1 cellular context compared by ENCODE assay signal in genomic region chr2:198044777-198045176, GRCh38.
TF ChIP-seq lines count a peak whose summit lies in the region.

No MANE protein-coding gene starts in this region.

TF ChIP-seq in GM23338, 12 proteins besides CTCF, POLR2A, EP300 and RAD21:
- no peak for TF ChIP-seq CREB1 (CRISPR knock-in tag; IDR thresholded peaks at IDR 0.05; ENCODE audit: low read depth)
- no peak for TF ChIP-seq EZH2phosphoT487 (IDR thresholded peaks at IDR 0.05; ENCODE audit: unreplicated experiment)
- TF ChIP-seq POLR2AphosphoS5 (IDR thresholded peaks at IDR 0.05; ENCODE audit: low read depth), result no peak
- TF ChIP-seq ZNF462 (CRISPR knock-in tag; IDR thresholded peaks at IDR 0.05), result no peak
- no peak for TF ChIP-seq ETS1 (IDR thresholded peaks at IDR 0.05)
- no peak for TF ChIP-seq NANOG (IDR thresholded peaks at IDR 0.05; ENCODE audit: borderline replicate concordance)
- TF ChIP-seq STAT1 (IDR thresholded peaks at IDR 0.05; ENCODE audit: unreplicated experiment), result no peak
- TF ChIP-seq REST (IDR thresholded peaks at IDR 0.05; ENCODE audit: unreplicated experiment), result no peak
- TF ChIP-seq ZNF331 (CRISPR knock-in tag; IDR thresholded peaks at IDR 0.05; ENCODE audit: low read depth), result no peak
- TF ChIP-seq JUNB (IDR thresholded peaks at IDR 0.05; ENCODE audit: unreplicated experiment), result no peak
- TF ChIP-seq EZH2 (IDR thresholded peaks at IDR 0.05; ENCODE audit: low read depth, unreplicated experiment), result no peak
- no peak for TF ChIP-seq ZNF114 (CRISPR knock-in tag; IDR thresholded peaks at IDR 0.05)
